22 cellular contexts compared by ENCODE assay signal in the genomic region with DNA sequence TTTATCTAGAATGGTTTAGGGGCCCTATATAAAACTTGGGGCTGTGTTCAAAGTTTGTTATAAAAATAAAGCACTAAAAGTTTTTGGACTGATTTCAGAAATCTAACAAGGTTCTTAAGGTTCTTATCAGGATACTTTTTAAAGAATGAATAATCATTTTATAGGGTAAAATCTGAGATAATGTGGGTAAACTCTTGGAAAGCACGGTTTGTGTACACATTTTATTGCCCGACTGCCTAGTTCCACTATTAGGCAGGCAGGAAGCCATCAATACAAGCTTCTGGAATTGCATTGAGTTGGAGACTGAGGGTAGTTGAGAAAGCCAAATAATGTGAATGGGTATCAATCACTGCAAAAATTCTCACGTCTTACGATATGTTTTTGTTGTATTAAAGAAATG.
"Had no signal": no experiment of that assay in that cellular context is flagged by ENCODE, and none has a peak within 500 bp of the region (broad histone marks: within the 10 kb centered on the region; RNA-seq: fewer than 3 reads in every experiment).

No MANE protein-coding gene starts in this region.

- H3K27me3 ChIP-seq: brain microvascular endothelial cell, cardiac muscle cell, Peyer's patch had no signal

- ATAC-seq: activated CD4-positive, CD25-positive, alpha-beta regulatory T cell treated with anti-CD3 and anti-CD28 coated beads, Interleukin-2, amount 50 U/mL, for 24 hours; activated CD8-positive, alpha-beta T cell treated with anti-CD3 and anti-CD28 coated beads for 36 hours; activated T-cell treated with anti-CD3 and anti-CD28 coated beads, Interleukin-2, amount 50 U/mL, for 72 hours; T-cell had no signal

- DNase-seq: activated CD4-positive, alpha-beta T cell treated with anti-CD3 and anti-CD28 coated beads for 4 hours; activated CD8-positive, alpha-beta memory T cell treated with anti-CD3 and anti-CD28 coated beads, Interleukin-2, amount 50 U/mL, for 4 hours; activated CD8-positive, alpha-beta T cell treated with anti-CD3 and anti-CD28 coated beads for 36 hours; activated gamma-delta T cell treated with Interleukin-2 at 50 U/mL for 16 hours; activated naive CD4-positive, alpha-beta T cell treated with anti-CD3 and anti-CD28 coated beads, Interleukin-2, amount 10 ng/mL, durations not matched to agents 7 days and 5 days; activated naive CD8-positive, alpha-beta T cell treated with anti-CD3 and anti-CD28 coated beads for 36 hours; activated T-cell treated with anti-CD3 and anti-CD28 coated beads, Interleukin-2, amount 50 U/mL, for 72 hours; brain microvascular endothelial cell; Kasumi-1; KBM-7; MM.1S; NCI-H1105 treated with DMSO at 0.1 percent for 48 hours; NCI-H1436 treated with DMSO at 0.1 percent for 48 hours; NCI-H187; NCI-H2081 treated with DMSO at 0.1 percent for 48 hours; NCI-H446; NCI-H524; Peyer's patch; SHP77 treated with DMSO at 0.1 percent for 48 hours; T-cell had no signal

- H3K27ac ChIP-seq: brain microvascular endothelial cell, cardiac muscle cell, Peyer's patch had no signal

- H3K4me1 ChIP-seq: Peyer's patch had no signal

- H3K4me3 ChIP-seq: cardiac muscle cell, Peyer's patch had no signal

- H3K9me3 ChIP-seq: Peyer's patch had no signal

- H3K36me3 ChIP-seq: brain microvascular endothelial cell, cardiac muscle cell, Peyer's patch had no signal
